In the genomic region with DNA sequence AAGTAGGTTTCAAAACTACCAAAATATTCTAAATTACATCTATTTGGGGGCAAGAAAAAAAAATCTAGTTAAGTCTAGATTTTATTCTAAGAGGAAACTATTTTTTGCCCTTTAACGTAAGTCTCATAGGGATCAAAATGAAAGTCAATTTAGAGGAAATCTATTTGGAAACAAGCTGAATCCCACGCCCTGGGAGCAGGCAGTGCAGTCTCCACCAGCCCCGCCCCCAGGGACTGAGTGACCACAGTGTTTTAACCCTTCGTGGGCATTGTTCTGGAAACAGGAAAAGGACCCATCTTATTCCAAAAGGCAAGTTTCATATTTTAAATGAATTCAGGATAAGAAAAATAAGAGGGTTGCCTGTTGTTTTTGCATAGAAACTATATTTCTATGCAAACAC, we compare ENCODE assay signal across 8 cellular contexts.
A peak's percentile ranks its signal among the peaks of the same experiment; 100 is the strongest.
DNase-seq lines count a peak whose midpoint lies in the region; ATAC-seq and TF ChIP-seq lines count a peak whose summit lies in the region.

No MANE protein-coding gene starts in this region.

- DNase-seq in ACHN (peak; percentile 70), Panc1 (ENCODE audit: low read depth, low spot score) (no peak), esophagus muscularis mucosa (ENCODE audit: extremely low spot score) (no peak), myocyte (ENCODE audit: low read depth) (peak; percentile 79), KBM-7 (no peak), GM19240 (ENCODE audit: insufficient read length, low spot score) (no peak), DMS153 treated with DMSO at 0.1 percent for 48 hours (lab: John Stamatoyannopoulos, UW; ENCODE audit: unreplicated experiment) (no peak)

- ATAC-seq in Panc1 (no peak), GM19463 (IDR thresholded peaks at IDR 0.05; ENCODE audit: unreplicated experiment) (no peak)

- H3K4me3 ChIP-seq in Panc1 (ENCODE audit: low read depth in 2 of 2, low read length in 2 of 2) (peak overlapping the region; percentile 11 to 30; a peak in 3 of 4 replicates), esophagus muscularis mucosa (peak overlapping the region; percentile 24 to 38 (median 32))

- 12% methylated on average over 4 of the region's 4 CpGs for WGBS in esophagus muscularis mucosa

- H3K9me3 ChIP-seq in Panc1 (ENCODE audit: control insufficient read depth, insufficient read depth, low read depth, low read length): no peaks in the 10 kb centered on the region
- no peaks in the 10 kb centered on the region for H3K9me3 ChIP-seq in esophagus muscularis mucosa

- TF ChIP-seq CTCF in Panc1 (IDR thresholded peaks at IDR 0.05) (no peak), esophagus muscularis mucosa (IDR thresholded peaks at IDR 0.05) (no peak)

- intact Hi-C loops in Panc1 (cut with micrococcal nuclease; ENCODE audit: unreplicated experiment) (loop anchor here (10.0 kb wide), 2 partner anchors 106 to 204 kb away; no protein-coding TSS in a partner anchor), esophagus muscularis mucosa (cut with DNase I) (no loop called here)

- no peaks in the 10 kb centered on the region for H3K36me3 ChIP-seq in Panc1 (ENCODE audit: control insufficient read depth, insufficient read depth, low read length)
- no peaks in the 10 kb centered on the region for H3K36me3 ChIP-seq in esophagus muscularis mucosa

- in situ Hi-C loops in ACHN (cut with HindIII; ENCODE audit: low pct_ligation_motif_present, low pct_unique_long_range_greater_than_20kb, low sequenced_read_pairs): no loop called here
- in situ Hi-C loops in Panc1 (cut with HindIII; ENCODE audit: low pct_unique_long_range_greater_than_20kb, low sequenced_read_pairs): no loop called here
- in situ Hi-C loops in KBM-7 (cut with MboI; ENCODE audit: low pct_unique_long_range_greater_than_20kb, low sequenced_read_pairs): no loop called here

- no peak for TF ChIP-seq POLR2A in esophagus muscularis mucosa (IDR thresholded peaks at IDR 0.05; ENCODE audit: low read depth)

- peak overlapping the region; percentile 89 for H3K27ac ChIP-seq in Panc1 (ENCODE audit: low read length)
- H3K27ac ChIP-seq in esophagus muscularis mucosa (replicated peaks in 1 of 4): peak overlapping the region in 3 of 4 donors; percentile 4 to 48 (median 30)

- no peak for TF ChIP-seq EP300 in esophagus muscularis mucosa (IDR thresholded peaks at IDR 0.05)

- CTCF ChIA-PET in Panc1 (lab: Charles Lee): no interaction called here

- no TSS peak for BruUV-seq in Panc1 (replicated peaks; lab: Mats Ljungman, UMichigan)

- POLR2A ChIA-PET in Panc1 (lab: Charles Lee): no interaction called here

- H3K27me3 ChIP-seq in Panc1 (ENCODE audit: control insufficient read depth, insufficient read depth, low read length): no peaks in the 10 kb centered on the region
- H3K27me3 ChIP-seq in esophagus muscularis mucosa: no peaks in the 10 kb centered on the region

- peaks cover 20% of the 10 kb centered on the region for H3K4me1 ChIP-seq in Panc1 (ENCODE audit: control insufficient read depth, insufficient read depth, low read length)
- H3K4me1 ChIP-seq in esophagus muscularis mucosa: peaks cover 25 to 31% (median 31%) of the 10 kb centered on the region in 4 donors

Comparison
In these comparisons a context has a peak if more than half of its experiments do, and no peak if none do; other contexts are left out.
1. DNase-seq: peak in ACHN (single experiment) and myocyte (single experiment); none in Panc1 (single experiment), esophagus muscularis mucosa (single experiment), KBM-7 (single experiment), GM19240 (single experiment) and DMS153 treated with DMSO at 0.1 percent for 48 hours (single experiment).